ENCODE assay signal across 8 cellular contexts in genomic region chr2:27069961-27070618, GRCh38. TPM values are rescaled to one million over a fixed set of nuclear protein-coding genes. Genes with fewer than 3 reads are reported as not detected.
DNase-seq lines count a peak whose midpoint lies in the region; ATAC-seq and TF ChIP-seq lines count a peak whose summit lies in the region.

No MANE protein-coding gene starts in this region.

- H3K27me3 Mint-ChIP-seq in dendritic cell treated with granulocyte-macrophage colony-stimulating factor and Interleukin-4, amounts not matched to agents 40 ng/mL and 50 ng/mL, for 4 days: no peaks in the 10 kb centered on the region
- no peaks in the 10 kb centered on the region for H3K27me3 Mint-ChIP-seq in natural killer cell treated with Interleukin-12 subunit alpha and Interleukin-12 subunit beta and Interleukin-15 and Interleukin-18, amount 100 ng/mL, for 72 hours

- POLR2A ChIA-PET in BJ (lab: Charles Lee): interaction anchor here (0.6 kb wide), 1 partner anchor 700 kb away, joined by 4 read pairs; no protein-coding TSS in a partner anchor

- peak overlapping the region; percentile 87 for H3K4me3 ChIP-seq in BJ (ENCODE audit: low read depth, low read length)
- peak overlapping the region; percentile 88 for H3K4me3 ChIP-seq in LNCaP clone FGC (ENCODE audit: low read depth, low read length)

- TF ChIP-seq CTCF in BJ (IDR thresholded peaks at IDR 0.05; ENCODE audit: insufficient read depth, low read depth, low read length): no peak
- TF ChIP-seq CTCF in LNCaP clone FGC (IDR thresholded peaks at IDR 0.05; ENCODE audit: control insufficient read depth, extremely low read depth, insufficient read depth): no peak

- no peak for ATAC-seq in natural killer cell treated with Interleukin-12 subunit alpha and Interleukin-12 subunit beta and Interleukin-15 and Interleukin-18, amount 100 ng/mL, for 72 hours
- ATAC-seq in HG03442 (IDR thresholded peaks at IDR 0.05; ENCODE audit: unreplicated experiment) (no peak), HG03571 (IDR thresholded peaks at IDR 0.05; ENCODE audit: unreplicated experiment) (no peak)

- intact Hi-C loops in dendritic cell treated with granulocyte-macrophage colony-stimulating factor and Interleukin-4, amounts not matched to agents 40 ng/mL and 50 ng/mL, for 4 days (cut with micrococcal nuclease): loop anchor here (5.0 kb wide), 1 partner anchor 38 kb away; the partner anchor contains the start of gene TMEM214

- no peak for DNase-seq in BJ (ENCODE audit: low read depth)
- DNase-seq in LNCaP clone FGC (ENCODE audit: low read depth): no peak
- no peak for DNase-seq in natural killer cell treated with Interleukin-12 subunit alpha and Interleukin-12 subunit beta and Interleukin-15 and Interleukin-18, amount 100 ng/mL, for 72 hours (ENCODE audit: low spot score)
- no peak for DNase-seq in kidney glomerular epithelial cell (lab: John Stamatoyannopoulos, UW)
- no peak for DNase-seq in DMS 273 treated with DMSO at 0.1 percent for 48 hours (lab: John Stamatoyannopoulos, UW)

- H3K27me3 ChIP-seq in BJ (ENCODE audit: control insufficient read depth, insufficient read depth, low read length): no peaks in the 10 kb centered on the region

- peak overlapping the region; percentile 91 for H3K4me3 Mint-ChIP-seq in dendritic cell treated with granulocyte-macrophage colony-stimulating factor and Interleukin-4, amounts not matched to agents 40 ng/mL and 50 ng/mL, for 4 days
- peak overlapping the region; percentile 98 for H3K4me3 Mint-ChIP-seq in natural killer cell treated with Interleukin-12 subunit alpha and Interleukin-12 subunit beta and Interleukin-15 and Interleukin-18, amount 100 ng/mL, for 72 hours

- peaks cover 17% of the 10 kb centered on the region for H3K36me3 ChIP-seq in BJ (ENCODE audit: control insufficient read depth, insufficient read depth, low read length)

- H3K4me1 Mint-ChIP-seq in dendritic cell treated with granulocyte-macrophage colony-stimulating factor and Interleukin-4, amounts not matched to agents 40 ng/mL and 50 ng/mL, for 4 days (ENCODE audit: low read depth): peaks cover 59% of the 10 kb centered on the region
- peaks cover 57 to 62% of the 10 kb centered on the region in 2 donors for H3K4me1 Mint-ChIP-seq in natural killer cell treated with Interleukin-12 subunit alpha and Interleukin-12 subunit beta and Interleukin-15 and Interleukin-18, amount 100 ng/mL, for 72 hours (ENCODE audit: low read depth in 2 of 2)

- H3K9me3 Mint-ChIP-seq in dendritic cell treated with granulocyte-macrophage colony-stimulating factor and Interleukin-4, amounts not matched to agents 40 ng/mL and 50 ng/mL, for 4 days: no peaks in the 10 kb centered on the region
- no peaks in the 10 kb centered on the region for H3K9me3 Mint-ChIP-seq in natural killer cell treated with Interleukin-12 subunit alpha and Interleukin-12 subunit beta and Interleukin-15 and Interleukin-18, amount 100 ng/mL, for 72 hours

- peak overlapping the region; percentile 45 for H3K27ac Mint-ChIP-seq in dendritic cell treated with granulocyte-macrophage colony-stimulating factor and Interleukin-4, amounts not matched to agents 40 ng/mL and 50 ng/mL, for 4 days
- peak overlapping the region; percentile 94 to 97 for H3K27ac Mint-ChIP-seq in natural killer cell treated with Interleukin-12 subunit alpha and Interleukin-12 subunit beta and Interleukin-15 and Interleukin-18, amount 100 ng/mL, for 72 hours

- CTCF ChIA-PET in BJ (lab: Yijun Ruan, JAX): no interaction called here

- H3K36me3 Mint-ChIP-seq in dendritic cell treated with granulocyte-macrophage colony-stimulating factor and Interleukin-4, amounts not matched to agents 40 ng/mL and 50 ng/mL, for 4 days (ENCODE audit: low read depth): peaks cover 56% of the 10 kb centered on the region
- peaks cover 25% of the 10 kb centered on the region for H3K36me3 Mint-ChIP-seq in natural killer cell treated with Interleukin-12 subunit alpha and Interleukin-12 subunit beta and Interleukin-15 and Interleukin-18, amount 100 ng/mL, for 72 hours

RNA-seq across cellular contexts. Expression of gene OST4, which starts 1.4 kb away (rescaled TPM):
- 755 and 887 TPM in 2 replicates for polyA plus RNA-seq in BJ (2011; rRNA removed)
- polyA minus RNA-seq in BJ (2011; rRNA and poly(A)+ RNA removed): 299 and 500 TPM in 2 replicates
- total RNA-seq in natural killer cell treated with Interleukin-12 subunit alpha and Interleukin-12 subunit beta and Interleukin-15 and Interleukin-18, amount 100 ng/mL, for 72 hours: 100 to 1,000 TPM; 286 to 393 TPM

RNA-seq across cellular contexts. Expression of gene EMILIN1, which starts 8.3 kb away (rescaled TPM):
- 43.4 and 81.3 TPM in 2 replicates for polyA plus RNA-seq in BJ (2011; rRNA removed)
- polyA minus RNA-seq in BJ (2011; rRNA and poly(A)+ RNA removed): 35.4 and 46.7 TPM in 2 replicates
- 10 to 100 TPM in 1 of 2 donors, 1 to 10 TPM in 1; 8.7 to 14.2 TPM for total RNA-seq in natural killer cell treated with Interleukin-12 subunit alpha and Interleukin-12 subunit beta and Interleukin-15 and Interleukin-18, amount 100 ng/mL, for 72 hours

RNA-seq across cellular contexts. Expression of gene KHK, which starts 16.5 kb away (rescaled TPM):
- polyA plus RNA-seq in BJ (2011; rRNA removed): 0.33 and 0.43 TPM in 2 replicates
- polyA minus RNA-seq in BJ (2011; rRNA and poly(A)+ RNA removed): 0.15 and 1.6 TPM in 2 replicates
- total RNA-seq in natural killer cell treated with Interleukin-12 subunit alpha and Interleukin-12 subunit beta and Interleukin-15 and Interleukin-18, amount 100 ng/mL, for 72 hours: 1 to 10 TPM; 2.5 to 5.1 TPM

RNA-seq across cellular contexts. Expression of gene AGBL5, which starts 18.6 kb away (rescaled TPM):
- polyA plus RNA-seq in BJ (2011; rRNA removed): 25.9 and 32.7 TPM in 2 replicates
- polyA minus RNA-seq in BJ (2011; rRNA and poly(A)+ RNA removed): 20.9 and 33.1 TPM in 2 replicates
- total RNA-seq in natural killer cell treated with Interleukin-12 subunit alpha and Interleukin-12 subunit beta and Interleukin-15 and Interleukin-18, amount 100 ng/mL, for 72 hours: 10 to 100 TPM; 12.5 to 20.5 TPM

RNA-seq across cellular contexts. Expression of gene TMEM214, which starts 37.3 kb away (rescaled TPM):
- polyA plus RNA-seq in BJ (2011; rRNA removed): 145 and 235 TPM in 2 replicates
- 152 and 316 TPM in 2 replicates for polyA minus RNA-seq in BJ (2011; rRNA and poly(A)+ RNA removed)
- total RNA-seq in natural killer cell treated with Interleukin-12 subunit alpha and Interleukin-12 subunit beta and Interleukin-15 and Interleukin-18, amount 100 ng/mL, for 72 hours: 100 to 1,000 TPM; 132 to 176 TPM
